Comparison of ENCODE assay signal across 8 cellular contexts in genomic region chr2:113720167-113720566, GRCh38. TPM values are rescaled to one million over a fixed set of nuclear protein-coding genes. Genes with fewer than 3 reads are reported as not detected.
DNase-seq lines count a peak whose midpoint lies in the region; ATAC-seq and TF ChIP-seq lines count a peak whose summit lies in the region.

No MANE protein-coding gene starts in this region.

- no peaks in the 10 kb centered on the region for H3K27me3 ChIP-seq in A673 (replicated peaks; ENCODE audit: insufficient read depth, low read depth, low read length, poor library complexity)
- no peaks in the 10 kb centered on the region for H3K27me3 ChIP-seq in GM23248 (replicated peaks; ENCODE audit: insufficient read depth)
- H3K27me3 ChIP-seq in Panc1 (ENCODE audit: control insufficient read depth, insufficient read depth, low read length), result no peaks in the 10 kb centered on the region
- H3K27me3 ChIP-seq in testis, result no peaks in the 10 kb centered on the region

- H3K9me2 ChIP-seq in GM23248 (ENCODE audit: insufficient read depth), result no peaks in the 10 kb centered on the region

- H3K4me3 Mint-ChIP-seq in immature natural killer cell, result no peak overlapping the region

- H3K27me3 Mint-ChIP-seq in immature natural killer cell (ENCODE audit: low read depth in 3 of 3), result no peaks in the 10 kb centered on the region

- H3K27ac Mint-ChIP-seq in immature natural killer cell, result no peak overlapping the region

- in situ Hi-C loops in GM23248 (cut with MboI), result no loop called here
- in situ Hi-C loops in Panc1 (cut with HindIII; ENCODE audit: low pct_unique_long_range_greater_than_20kb, low sequenced_read_pairs), result no loop called here

- POLR2A ChIA-PET in A673 (lab: Charles Lee; ENCODE audit: low non-redundant PET) (no interaction called here), Panc1 (lab: Charles Lee) (no interaction called here)

- no peaks in the 10 kb centered on the region for H3K9me3 ChIP-seq in A673 (ENCODE audit: low read depth, low read length, poor library complexity, severe bottlenecking)
- no peaks in the 10 kb centered on the region for H3K9me3 ChIP-seq in GM23248 (ENCODE audit: low read depth)
- H3K9me3 ChIP-seq in Panc1 (ENCODE audit: control insufficient read depth, insufficient read depth, low read depth, low read length), result no peaks in the 10 kb centered on the region
- no peaks in the 10 kb centered on the region for H3K9me3 ChIP-seq in testis

- peaks cover 23% of the 10 kb centered on the region; the same call in 1 of the 2 replicates for H3F3A ChIP-seq in GM23248 (ENCODE audit: insufficient read depth)

- H3K9ac ChIP-seq in GM23248, result no peak overlapping the region

- TF ChIP-seq CTCF in A673 (conservative IDR thresholded peaks at IDR 0.05; ENCODE audit: low read depth, low read length) (peak; percentile 53), Panc1 (IDR thresholded peaks at IDR 0.05) (peak; percentile 49; the same call in 1 of the 2 replicates), fibroblast of pulmonary artery (IDR thresholded peaks at IDR 0.05; ENCODE audit: low read length, missing control alignments) (peak; percentile 57), omental fat pad (IDR thresholded peaks at IDR 0.05) (no peak), testis (IDR thresholded peaks at IDR 0.05) (peak in 1 of 3 experiments; percentile 44)

- peaks cover 14 to 21% of the 10 kb centered on the region in 2 donors for H3K4me1 Mint-ChIP-seq in immature natural killer cell

- WGBS in GM23248 (ENCODE audit: low coverage in 1 of 2, low lambda C conversion rate in 2 of 2, missing lambda C conversion rate in 2 of 2), 2 experiments, result 67 to 69% methylated on average over 3 of the region's 3 CpGs
- 61 to 63% methylated on average over 3 of the region's 3 CpGs for WGBS in testis, 2 donors

- CTCF ChIA-PET in A673 (lab: Charles Lee) (no interaction called here), Panc1 (lab: Charles Lee) (interaction anchor here (0.7 kb wide), 1 partner anchor 24 kb away, joined by 9 read pairs; no protein-coding TSS in a partner anchor)

- no peaks in the 10 kb centered on the region for H3K4me1 ChIP-seq in A673 (ENCODE audit: insufficient read depth, low read length, poor library complexity, severe bottlenecking)
- peaks cover 9% of the 10 kb centered on the region; the same call in 1 of the 2 replicates for H3K4me1 ChIP-seq in GM23248 (ENCODE audit: insufficient read depth)
- H3K4me1 ChIP-seq in Panc1 (ENCODE audit: control insufficient read depth, insufficient read depth, low read length), result no peaks in the 10 kb centered on the region; the same call in 1 of the 2 replicates
- H3K4me1 ChIP-seq in testis, result no peaks in the 10 kb centered on the region

- no peaks in the 10 kb centered on the region for H4K20me1 ChIP-seq in GM23248 (ENCODE audit: insufficient read depth)

- peaks cover 12 to 38% (median 18%) of the 10 kb centered on the region in 3 donors for H3K36me3 Mint-ChIP-seq in immature natural killer cell

- BruUV-seq in A673 (replicated peaks; lab: Mats Ljungman, UMichigan) (no TSS peak), Panc1 (replicated peaks; lab: Mats Ljungman, UMichigan) (no TSS peak)

- H3K9me3 Mint-ChIP-seq in immature natural killer cell, result no peaks in the 10 kb centered on the region

- no peak overlapping the region for H3K4me2 ChIP-seq in GM23248 (ENCODE audit: unreplicated experiment)

- intact Hi-C loops in A673 (cut with micrococcal nuclease; ENCODE audit: unreplicated experiment), result no loop called here
- intact Hi-C loops in Panc1 (cut with micrococcal nuclease; ENCODE audit: unreplicated experiment), result no loop called here
- intact Hi-C loops in testis (cut with DNase I; ENCODE audit: low total_unique reads), result no loop called here

- H3K79me2 ChIP-seq in GM23248 (ENCODE audit: insufficient read depth), result no peaks in the 10 kb centered on the region

- no peak overlapping the region for H3K4me3 ChIP-seq in A673 (ENCODE audit: low read depth, low read length, poor library complexity, severe bottlenecking)
- no peak overlapping the region for H3K4me3 ChIP-seq in GM23248
- no peak overlapping the region for H3K4me3 ChIP-seq in Panc1 (ENCODE audit: low read depth in 2 of 2, low read length in 2 of 2)
- no peak overlapping the region for H3K4me3 ChIP-seq in fibroblast of pulmonary artery (replicated peaks; ENCODE audit: low read depth, low read length)
- no peak overlapping the region for H3K4me3 ChIP-seq in testis

- ATAC-seq in Panc1 (no peak), omental fat pad (ENCODE audit: low FRiP score) (no peak)

- H3K36me3 ChIP-seq in A673 (ENCODE audit: insufficient read depth, low read length, poor library complexity, severe bottlenecking), result no peaks in the 10 kb centered on the region
- peaks cover 48% of the 10 kb centered on the region for H3K36me3 ChIP-seq in GM23248 (ENCODE audit: low read depth)
- H3K36me3 ChIP-seq in Panc1 (ENCODE audit: control insufficient read depth, insufficient read depth, low read length), result peaks cover 8% of the 10 kb centered on the region; the same call in 1 of the 2 replicates
- no peaks in the 10 kb centered on the region for H3K36me3 ChIP-seq in testis (ENCODE audit: low read depth, missing control alignments)

- no peak overlapping the region for H2AFZ ChIP-seq in GM23248

- no peak for TF ChIP-seq POLR2A in testis (IDR thresholded peaks at IDR 0.05)

- peak; percentile 28 for DNase-seq in A673 (ENCODE audit: low spot score)
- peak; percentile 71 for DNase-seq in GM23248
- no peak for DNase-seq in Panc1 (ENCODE audit: low read depth, low spot score)
- DNase-seq in fibroblast of pulmonary artery (ENCODE audit: low read depth), result peak; percentile 25
- no peak for DNase-seq in omental fat pad (ENCODE audit: low spot score)
- no peak for DNase-seq in immature natural killer cell
- DNase-seq in DMS79 treated with DMSO at 0.1 percent for 48 hours (lab: John Stamatoyannopoulos, UW), result no peak
- DNase-seq in testis, result no peak

- H3K27ac ChIP-seq in A673 (ENCODE audit: low read depth, low read length, poor library complexity, severe bottlenecking) (no peak overlapping the region), GM23248 (no peak overlapping the region), Panc1 (ENCODE audit: low read length) (no peak overlapping the region), testis (no peak overlapping the region)

RNA-seq across cellular contexts. Expression of gene SLC35F5, which starts 36.3 kb away (rescaled TPM):
- total RNA-seq in A673 (2021) (26.2 and 28.0 TPM in 2 replicates), Panc1 (2021; ENCODE audit: unreplicated experiment) (89.8 TPM), omental fat pad (10 to 100 TPM; 57.2 to 87.0 (median 69.1) TPM), testis (100 to 1,000 TPM; 102 to 110 TPM)
- 129 and 146 TPM in 2 replicates for total RNA-seq in GM23248 (2014; rRNA removed; shearing (Covaris generic))
- polyA plus RNA-seq in GM23248 (2016; fragmentation: Nextera tagmentation; extraction: Ambion mirVana) (97.0 and 101 TPM in 2 replicates), immature natural killer cell (10 to 100 TPM; 10.4 to 11.9 (median 10.5) TPM), testis (ENCODE audit: insufficient read depth, low read depth, low replicate concordance) (62.1 TPM)
- polyA plus RNA-seq in Panc1 (2012; ENCODE audit: insufficient read length), result 34.3 TPM

Comparison
In these comparisons a context has a peak if more than half of its experiments do, and no peak if none do; other contexts are left out.
1. DNase-seq: peak in A673 (single experiment), GM23248 (single experiment) and fibroblast of pulmonary artery (single experiment); none in Panc1 (single experiment), omental fat pad (single experiment), immature natural killer cell (0 of 3), DMS79 treated with DMSO at 0.1 percent for 48 hours (single experiment) and testis (single experiment).
2. CTCF ChIP-seq: peak in A673 (single experiment), Panc1 (single experiment) and fibroblast of pulmonary artery (single experiment); none in omental fat pad (0 of 3).